19 cellular contexts compared by ENCODE assay signal in genomic region chr17:82056729-82057621, GRCh38. TPM values are rescaled to one million over a fixed set of nuclear protein-coding genes. Genes with fewer than 3 reads are reported as not detected.
DNase-seq lines count a peak whose midpoint lies in the region; ATAC-seq and TF ChIP-seq lines count a peak whose summit lies in the region.
"Had no signal": no experiment of that assay in that cellular context is flagged by ENCODE, and none has a peak within 500 bp of the region (broad histone marks: within the 10 kb centered on the region; RNA-seq: fewer than 3 reads in every experiment).

No MANE protein-coding gene starts in this region.

- H3K27ac ChIP-seq in A673 (ENCODE audit: low read depth, low read length, poor library complexity, severe bottlenecking), result no peak overlapping the region
- no peak overlapping the region for H3K27ac ChIP-seq in CD4-positive, alpha-beta T cell (ENCODE audit: low read depth, low read length)
- H3K27ac ChIP-seq in ascending aorta, result no peak overlapping the region
- H3K27ac ChIP-seq in SJCRH30, result no peak overlapping the region
- H3K27ac ChIP-seq: esophagus squamous epithelium, gastroesophageal sphincter, transverse colon had no signal

- no peak for ATAC-seq in CD4-positive, alpha-beta T cell (ENCODE audit: poor library complexity)
- peak; percentile 3 for ATAC-seq in left lobe of liver
- ATAC-seq: gastroesophageal sphincter; naive thymus-derived CD8-positive, alpha-beta T cell; stimulated activated naive CD8-positive, alpha-beta T cell treated with anti-CD3 and anti-CD28 coated beads, Interleukin-15, amount 100 ng/mL, for 72 hours had no signal

- BruUV-seq in A673 (replicated peaks; lab: Mats Ljungman, UMichigan), result TSS peak; percentile 38

- POLR2A ChIA-PET in A673 (lab: Charles Lee; ENCODE audit: low non-redundant PET), result no interaction called here
- POLR2A ChIA-PET in CD4-positive, alpha-beta T cell (lab: Charles Lee), result interaction anchor here (1.4 kb wide), 1 partner anchor 20 kb away, joined by 8 read pairs; the partner anchor contains the start of gene DCXR

- no peaks in the 10 kb centered on the region for H3K4me1 Mint-ChIP-seq in CD4-positive, alpha-beta T cell (ENCODE audit: low read depth)

- H3K36me3 Mint-ChIP-seq in CD4-positive, alpha-beta T cell (ENCODE audit: low read depth), result peaks cover 27% of the 10 kb centered on the region
- H3K36me3 Mint-ChIP-seq: activated naive CD8-positive, alpha-beta T cell had no signal

- CTCF ChIA-PET in A673 (lab: Charles Lee), result no interaction called here
- CTCF ChIA-PET in CD4-positive, alpha-beta T cell (lab: Charles Lee), result no interaction called here

- H3K9me3 Mint-ChIP-seq in CD4-positive, alpha-beta T cell, result no peaks in the 10 kb centered on the region
- H3K9me3 Mint-ChIP-seq: naive thymus-derived CD8-positive, alpha-beta T cell; stimulated activated naive CD8-positive, alpha-beta T cell treated with anti-CD3 and anti-CD28 coated beads, Interleukin-15, amount 100 ng/mL, for 72 hours had no signal

- H3K27me3 ChIP-seq in A673 (replicated peaks; ENCODE audit: insufficient read depth, low read depth, low read length, poor library complexity), result no peaks in the 10 kb centered on the region
- H3K27me3 ChIP-seq in CD4-positive, alpha-beta T cell (ENCODE audit: control insufficient read depth, insufficient read depth, low read length), result no peaks in the 10 kb centered on the region
- H3K27me3 ChIP-seq in ascending aorta, result no peaks in the 10 kb centered on the region
- H3K27me3 ChIP-seq in SJCRH30, result no peaks in the 10 kb centered on the region
- H3K27me3 ChIP-seq: esophagus squamous epithelium, gastroesophageal sphincter, transverse colon had no signal

- TF ChIP-seq CTCF in A673 (conservative IDR thresholded peaks at IDR 0.05; ENCODE audit: low read depth, low read length), result no peak
- TF ChIP-seq CTCF in CD4-positive, alpha-beta T cell (IDR thresholded peaks at IDR 0.05), result no peak
- TF ChIP-seq CTCF in ascending aorta (IDR thresholded peaks at IDR 0.05), result no peak

- H3K4me1 ChIP-seq in A673 (ENCODE audit: insufficient read depth, low read length, poor library complexity, severe bottlenecking) (peaks cover 9% of the 10 kb centered on the region), ascending aorta (peaks cover 8 to 10% of the 10 kb centered on the region in 2 donors), SJCRH30 (peaks cover 8% of the 10 kb centered on the region; the same call in 1 of the 2 replicates)

- H3K9me3 ChIP-seq in A673 (ENCODE audit: low read depth, low read length, poor library complexity, severe bottlenecking) (no peaks in the 10 kb centered on the region), ascending aorta (no peaks in the 10 kb centered on the region), SJCRH30 (replicated peaks) (no peaks in the 10 kb centered on the region)
- H3K9me3 ChIP-seq in CD4-positive, alpha-beta T cell (ENCODE audit: control insufficient read depth, low read length), result no peaks in the 10 kb centered on the region
- H3K9me3 ChIP-seq: esophagus squamous epithelium, gastroesophageal sphincter, transverse colon had no signal

- H3K27ac Mint-ChIP-seq in CD4-positive, alpha-beta T cell, result no peak overlapping the region
- H3K27ac Mint-ChIP-seq: activated naive CD8-positive, alpha-beta T cell had no signal

- H3K4me3 ChIP-seq in A673 (ENCODE audit: low read depth, low read length, poor library complexity, severe bottlenecking), result no peak overlapping the region
- H3K4me3 ChIP-seq in ascending aorta, result no peak overlapping the region
- no peak overlapping the region for H3K4me3 ChIP-seq in SJCRH30
- H3K4me3 ChIP-seq: esophagus squamous epithelium, gastroesophageal sphincter, transverse colon had no signal

- intact Hi-C loops in A673 (cut with micrococcal nuclease; ENCODE audit: unreplicated experiment) (no loop called here), ascending aorta (cut with DNase I) (no loop called here)
- intact Hi-C loops in CD4-positive, alpha-beta T cell (cut with DNase I, micrococcal nuclease), result no loop called here

- H3K4me3 Mint-ChIP-seq in CD4-positive, alpha-beta T cell, result peak overlapping the region; percentile 11
- H3K4me3 Mint-ChIP-seq: activated naive CD8-positive, alpha-beta T cell; stimulated activated naive CD8-positive, alpha-beta T cell treated with anti-CD3 and anti-CD28 coated beads, Interleukin-15, amount 100 ng/mL, for 72 hours had no signal

- no peaks in the 10 kb centered on the region for H3K27me3 Mint-ChIP-seq in CD4-positive, alpha-beta T cell
- H3K27me3 Mint-ChIP-seq: activated naive CD8-positive, alpha-beta T cell; naive thymus-derived CD8-positive, alpha-beta T cell; stimulated activated naive CD8-positive, alpha-beta T cell treated with anti-CD3 and anti-CD28 coated beads, Interleukin-15, amount 100 ng/mL, for 72 hours had no signal

- DNase-seq in A673 (ENCODE audit: low spot score) (no peak), left lobe of liver (ENCODE audit: low spot score) (no peak), ascending aorta (ENCODE audit: low spot score in 2 of 2) (no peak), SJCRH30 (no peak), T1000 (lab: John Stamatoyannopoulos, UW) (no peak)
- no peak for DNase-seq in CD4-positive, alpha-beta T cell
- DNase-seq: activated CD4-positive, alpha-beta T cell treated with anti-CD3 and anti-CD28 coated beads for 4 hours; effector memory CD4-positive, alpha-beta T cell; esophagus squamous epithelium; KG1; NCI-H187 treated with DMSO at 0.1 percent for 48 hours; NK-92 treated with Interleukin-12 subunit alpha and Interleukin-12 subunit beta, amount 100 ng/mL, for 24 hours; Right ventricle myocardium superior; stimulated activated naive CD8-positive, alpha-beta T cell treated with anti-CD3 and anti-CD28 coated beads, Interleukin-15, amount 100 ng/mL, for 72 hours; transverse colon had no signal

- H3K36me3 ChIP-seq in A673 (ENCODE audit: insufficient read depth, low read length, poor library complexity, severe bottlenecking) (peaks cover 65% of the 10 kb centered on the region), ascending aorta (peaks cover 70 to 82% of the 10 kb centered on the region in 2 donors), SJCRH30 (peaks cover 59% of the 10 kb centered on the region)

TF ChIP-seq in PFSK-1, 5 proteins besides CTCF, POLR2A, EP300 and RAD21:
- TF ChIP-seq SIN3A (IDR thresholded peaks at IDR 0.05; ENCODE audit: borderline replicate concordance, insufficient read depth, low read length), result no peak
- peak; percentile 56 for TF ChIP-seq POLR2AphosphoS5 (IDR thresholded peaks at IDR 0.05; ENCODE audit: low read depth, low read length)

RNA-seq across cellular contexts. Expression of gene GPS1, which starts 5.3 kb away (rescaled TPM):
- total RNA-seq in A673 (2021), result 162 and 192 TPM in 2 replicates
- 10 to 100 TPM; 64.6 to 69.3 TPM for total RNA-seq in CD4-positive, alpha-beta T cell
- 422 TPM for polyA plus RNA-seq in PFSK-1 (2012; ENCODE audit: insufficient read length, low read depth)
- total RNA-seq in left lobe of liver, result 84.1 TPM
- total RNA-seq in ascending aorta, result 42.1 TPM
- 168 and 176 TPM in 2 replicates for total RNA-seq in SJCRH30 (2014; rRNA removed; shearing (Covaris generic))

RNA-seq across cellular contexts. Expression of gene RFNG, which starts 5.4 kb away (rescaled TPM):
- total RNA-seq in A673 (2021), result 31.5 and 39.4 TPM in 2 replicates
- 10 to 100 TPM; 28.1 to 31.2 TPM for total RNA-seq in CD4-positive, alpha-beta T cell
- polyA plus RNA-seq in PFSK-1 (2012; ENCODE audit: insufficient read length, low read depth), result 114 TPM
- total RNA-seq in left lobe of liver, result 45.8 TPM
- 73.7 TPM for total RNA-seq in ascending aorta
- 21.8 and 26.5 TPM in 2 replicates for total RNA-seq in SJCRH30 (2014; rRNA removed; shearing (Covaris generic))

RNA-seq across cellular contexts. Expression of gene DUS1L, which starts 8.6 kb away (rescaled TPM):
- total RNA-seq in A673 (2021), result 139 and 143 TPM in 2 replicates
- total RNA-seq in CD4-positive, alpha-beta T cell, result 100 to 1,000 TPM; 160 to 163 TPM
- polyA plus RNA-seq in PFSK-1 (2012; ENCODE audit: insufficient read length, low read depth), result 273 TPM
- total RNA-seq in left lobe of liver, result 121 TPM
- 111 TPM for total RNA-seq in ascending aorta
- total RNA-seq in SJCRH30 (2014; rRNA removed; shearing (Covaris generic)), result 112 and 126 TPM in 2 replicates

RNA-seq across cellular contexts. Expression of gene DCXR, which starts 19.5 kb away (rescaled TPM):
- total RNA-seq in A673 (2021), result 140 and 191 TPM in 2 replicates
- 100 to 1,000 TPM; 103 to 119 TPM for total RNA-seq in CD4-positive, alpha-beta T cell
- polyA plus RNA-seq in PFSK-1 (2012; ENCODE audit: insufficient read length, low read depth), result 340 TPM
- 1,477 TPM for total RNA-seq in left lobe of liver
- total RNA-seq in ascending aorta, result 160 TPM
- total RNA-seq in SJCRH30 (2014; rRNA removed; shearing (Covaris generic)), result 110 and 112 TPM in 2 replicates

RNA-seq across cellular contexts. Expression of gene RAC3, which starts 25.5 kb away (rescaled TPM):
- total RNA-seq in A673 (2021) (24.8 and 42.0 TPM in 2 replicates), left lobe of liver (8.7 TPM), ascending aorta (not detected)
- total RNA-seq in CD4-positive, alpha-beta T cell, result 1 to 10 TPM; 3.3 to 5.3 TPM
- polyA plus RNA-seq in PFSK-1 (2012; ENCODE audit: insufficient read length, low read depth), result 97.5 TPM
- 17.9 and 20.8 TPM in 2 replicates for total RNA-seq in SJCRH30 (2014; rRNA removed; shearing (Covaris generic))
- polyA plus RNA-seq: naive thymus-derived CD8-positive, alpha-beta T cell had no signal
